Comparison of ENCODE assay signal across 21 cellular contexts in genomic region chr12:109202770-109203169, GRCh38.
"Had no signal": no experiment of that assay in that cellular context is flagged by ENCODE, and none has a peak within 500 bp of the region (broad histone marks: within the 10 kb centered on the region; RNA-seq: fewer than 3 reads in every experiment).

No MANE protein-coding gene starts in this region.

- DNase-seq: activated CD4-positive, alpha-beta memory T cell treated with anti-CD3 and anti-CD28 coated beads, Interleukin-2, amount 10 ng/mL, durations not matched to agents 7 days and 5 days; activated CD4-positive, alpha-beta T cell treated with anti-CD3 and anti-CD28 coated beads for 48 hours; activated CD4-positive, CD25-positive, alpha-beta regulatory T cell; activated effector memory CD4-positive, alpha-beta T cell treated with Interleukin-2 at 50 U/mL for 16 hours; activated naive CD4-positive, alpha-beta T cell treated with anti-CD3 and anti-CD28 coated beads for 36 hours; activated naive CD8-positive, alpha-beta T cell treated with anti-CD3 and anti-CD28 coated beads, Interleukin-2, amount 10 ng/mL, durations not matched to agents 7 days and 5 days; activated T-cell treated with anti-CD3 and anti-CD28 coated beads, Interleukin-2, amount 50 U/mL, for 72 hours; anterior cingulate cortex; body of pancreas; foreskin melanocyte; hippocampal formation; left ventricle myocardium superior; mammary epithelial cell; midbrain; natural killer cell; retina; stimulated activated CD4-positive, alpha-beta T cell treated with anti-CD3 and anti-CD28 coated beads, Interleukin-4, amount 100 ng/mL, for 24 hours; stimulated activated naive CD4-positive, alpha-beta T cell treated with Interleukin-2 at 50 U/mL for 16 hours; T-helper 17 cell; upper lobe of left lung had no signal

- H3K4me3 ChIP-seq: body of pancreas, cardiac muscle cell, upper lobe of left lung had no signal

- ATAC-seq: activated T-cell treated with anti-CD3 and anti-CD28 coated beads, Interleukin-2, amount 50 U/mL, for 72 hours; body of pancreas; left ventricle myocardium superior; natural killer cell; T-helper 17 cell had no signal
